Comparison of ENCODE assay signal across 1 cellular context in genomic region chr1:28508435-28508754, GRCh38.
TF ChIP-seq lines count a peak whose summit lies in the region.

No MANE protein-coding gene starts in this region.

TF ChIP-seq in IMR-90, 13 proteins besides CTCF, POLR2A, EP300 and RAD21 (continued from another document):
- TF ChIP-seq BHLHE40 (IDR thresholded peaks at IDR 0.05; ENCODE audit: low read depth, low read length): no peak
- no peak for TF ChIP-seq NFE2L2 (IDR thresholded peaks at IDR 0.05; ENCODE audit: low read depth, low read length)
